Comparison of ENCODE assay signal across 22 cellular contexts in genomic region chr4:160510925-160511324, GRCh38.
DNase-seq lines count a peak whose midpoint lies in the region; ATAC-seq lines count a peak whose summit lies in the region.
"Had no signal": no experiment of that assay in that cellular context is flagged by ENCODE, and none has a peak within 500 bp of the region (broad histone marks: within the 10 kb centered on the region; RNA-seq: fewer than 3 reads in every experiment).

No MANE protein-coding gene starts in this region.

- no peaks in the 10 kb centered on the region for H3K36me3 Mint-ChIP-seq in naive thymus-derived CD8-positive, alpha-beta T cell

- H3K27me3 Mint-ChIP-seq in naive thymus-derived CD8-positive, alpha-beta T cell, result no peaks in the 10 kb centered on the region
- H3K27me3 Mint-ChIP-seq: dendritic cell treated with granulocyte-macrophage colony-stimulating factor and Interleukin-4, amounts not matched to agents 40 ng/mL and 50 ng/mL, for 4 days; stimulated activated naive CD8-positive, alpha-beta T cell treated with anti-CD3 and anti-CD28 coated beads, Interleukin-15, Interleukin-2, amounts not matched to agents 100 ng/mL and 50 ng/mL, for 24 hours had no signal

- no peak overlapping the region for H3K4me3 Mint-ChIP-seq in naive thymus-derived CD8-positive, alpha-beta T cell
- H3K4me3 Mint-ChIP-seq: dendritic cell treated with granulocyte-macrophage colony-stimulating factor and Interleukin-4, amounts not matched to agents 40 ng/mL and 50 ng/mL, for 4 days; nephron progenitor cell; stimulated activated naive CD8-positive, alpha-beta T cell treated with anti-CD3 and anti-CD28 coated beads, Interleukin-15, Interleukin-2, amounts not matched to agents 100 ng/mL and 50 ng/mL, for 24 hours had no signal

- no peaks in the 10 kb centered on the region for H3K4me1 Mint-ChIP-seq in naive thymus-derived CD8-positive, alpha-beta T cell
- H3K4me1 Mint-ChIP-seq: nephron progenitor cell had no signal

- DNase-seq in HT1080 (ENCODE audit: low read depth), result peak; percentile 81
- DNase-seq in RKO (ENCODE audit: low spot score), result peak; percentile 71
- DNase-seq in stromal cell of bone marrow (ENCODE audit: low read depth), result peak; percentile 8
- no peak for DNase-seq in naive thymus-derived CD8-positive, alpha-beta T cell
- no peak for DNase-seq in foreskin melanocyte
- no peak for DNase-seq in GM19240 (ENCODE audit: insufficient read length, low spot score)
- DNase-seq: activated CD4-positive, alpha-beta T cell treated with anti-CD3 and anti-CD28 coated beads, Interleukin-2, amount 50 U/mL, for 1 hour; activated CD8-positive, alpha-beta memory T cell treated with anti-CD3 and anti-CD28 coated beads, Interleukin-2, amount 50 U/mL, for 4 hours; activated effector memory CD4-positive, alpha-beta T cell treated with anti-CD3 and anti-CD28 coated beads, Interleukin-2, amount 50 U/mL, for 16 hours; AML-193; DMS79 treated with DMSO at 0.1 percent for 48 hours; Karpas-422; midbrain; NCI-H1436; NCI-H526; nephron progenitor cell; SHP77 treated with DMSO at 0.1 percent for 48 hours; sigmoid colon had no signal

- POLR2A ChIA-PET in naive thymus-derived CD8-positive, alpha-beta T cell (lab: Charles Lee), result no interaction called here

- ATAC-seq in esophagus mucosa, result peak; percentile 42
- no peak for ATAC-seq in naive thymus-derived CD8-positive, alpha-beta T cell
- ATAC-seq: left lobe of liver had no signal

- H3K27ac Mint-ChIP-seq in naive thymus-derived CD8-positive, alpha-beta T cell, result no peak overlapping the region
- H3K27ac Mint-ChIP-seq: dendritic cell treated with granulocyte-macrophage colony-stimulating factor and Interleukin-4, amounts not matched to agents 40 ng/mL and 50 ng/mL, for 4 days; nephron progenitor cell; stimulated activated naive CD8-positive, alpha-beta T cell treated with anti-CD3 and anti-CD28 coated beads, Interleukin-15, Interleukin-2, amounts not matched to agents 100 ng/mL and 50 ng/mL, for 24 hours had no signal

- peaks cover 0 to 11% (median 0%) of the 10 kb centered on the region in 9 donors for H3K9me3 Mint-ChIP-seq in naive thymus-derived CD8-positive, alpha-beta T cell
- H3K9me3 Mint-ChIP-seq: dendritic cell treated with granulocyte-macrophage colony-stimulating factor and Interleukin-4, amounts not matched to agents 40 ng/mL and 50 ng/mL, for 4 days; nephron progenitor cell had no signal

Comparison
In these comparisons a context has a peak if more than half of its experiments do, and no peak if none do; other contexts are left out.
1. DNase-seq: peak in HT1080 (single experiment), RKO (single experiment) and stromal cell of bone marrow (single experiment); none in naive thymus-derived CD8-positive, alpha-beta T cell (0 of 10), foreskin melanocyte (single experiment) and GM19240 (single experiment).